ENCODE assay signal across 17 cellular contexts in genomic region chr11:12906501-12906900, GRCh38.
"Had no signal": no experiment of that assay in that cellular context is flagged by ENCODE, and none has a peak within 500 bp of the region (broad histone marks: within the 10 kb centered on the region; RNA-seq: fewer than 3 reads in every experiment).

No MANE protein-coding gene starts in this region.

- DNase-seq: dorsolateral prefrontal cortex; effector CD8-positive, alpha-beta T cell; heart left ventricle; hippocampal formation; kidney glomerular epithelial cell; mesendoderm; naive thymus-derived CD8-positive, alpha-beta T cell; nucleus accumbens; pancreas; right cardiac atrium; stimulated activated CD4-positive, alpha-beta T cell treated with anti-CD3 and anti-CD28 coated beads, Interleukin-2, amount 100 ng/mL, for 48 hours; stimulated activated naive CD4-positive, alpha-beta T cell treated with Interleukin-2 at 50 U/mL for 16 hours; thyroid gland had no signal

- H3K27me3 ChIP-seq: dorsolateral prefrontal cortex, heart left ventricle, neural progenitor cell, pancreas, suprapubic skin, thyroid gland had no signal

- H3K36me3 ChIP-seq: pancreas had no signal

- H2AFZ ChIP-seq: neural progenitor cell had no signal

- H3K4me3 ChIP-seq: coronary artery, dorsolateral prefrontal cortex, heart left ventricle, neural progenitor cell, pancreas, smooth muscle cell, suprapubic skin, thyroid gland had no signal

- H3K27ac ChIP-seq: coronary artery, heart left ventricle, neural progenitor cell, pancreas, suprapubic skin, thyroid gland had no signal

- H3K4me1 ChIP-seq: suprapubic skin, thyroid gland had no signal

- H3K9ac ChIP-seq: neural progenitor cell had no signal

- H3K4me2 ChIP-seq: neural progenitor cell, smooth muscle cell had no signal

- H3K9me3 ChIP-seq: heart left ventricle, pancreas, suprapubic skin, thyroid gland had no signal

- ATAC-seq: heart left ventricle; naive thymus-derived CD8-positive, alpha-beta T cell; pancreas; right cardiac atrium had no signal
